8 cellular contexts compared by ENCODE assay signal in the genomic region with DNA sequence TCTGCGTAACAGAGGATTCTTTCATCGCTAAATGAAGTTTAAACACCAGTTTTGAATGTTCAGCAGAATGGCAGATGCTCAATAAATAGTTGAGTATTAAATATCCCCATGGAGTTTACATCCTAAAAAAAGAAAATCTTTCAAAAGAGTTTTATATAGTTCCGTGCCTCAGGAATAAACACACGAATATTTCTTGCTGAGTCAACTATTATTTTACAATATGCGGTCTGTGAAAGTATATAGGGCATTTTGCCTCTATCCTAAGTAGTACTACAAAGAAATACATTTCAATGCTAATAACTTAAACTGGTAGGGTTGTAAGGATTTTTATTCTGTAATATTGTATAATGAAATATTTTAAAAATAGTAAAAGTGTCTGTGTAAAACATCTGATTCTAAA. TPM values are rescaled to one million over a fixed set of nuclear protein-coding genes. Genes with fewer than 3 reads are reported as not detected.
DNase-seq lines count a peak whose midpoint lies in the region; ATAC-seq and TF ChIP-seq lines count a peak whose summit lies in the region.

No MANE protein-coding gene starts in this region.

- peak overlapping the region; percentile 96 for H3K4me3 Mint-ChIP-seq in central memory CD8-positive, alpha-beta T cell
- peak overlapping the region in 7 of 8 donors; percentile 95 to 99 (median 98) for H3K4me3 Mint-ChIP-seq in naive B cell

- H3K4me3 ChIP-seq in AG04449 (ENCODE audit: low read depth, low read length), result peak overlapping the region; percentile 77

- H3K9me3 Mint-ChIP-seq in central memory CD8-positive, alpha-beta T cell, result no peaks in the 10 kb centered on the region
- no peaks in the 10 kb centered on the region for H3K9me3 Mint-ChIP-seq in naive B cell

- peaks cover 7% of the 10 kb centered on the region for H3K36me3 Mint-ChIP-seq in central memory CD8-positive, alpha-beta T cell (ENCODE audit: insufficient read depth)
- H3K36me3 Mint-ChIP-seq in naive B cell, result no peaks in the 10 kb centered on the region

- in situ Hi-C loops in KBM-7 (cut with MboI; ENCODE audit: low pct_unique_long_range_greater_than_20kb, low sequenced_read_pairs), result no loop called here

- CTCF ChIA-PET in AG04449 (lab: Yijun Ruan, JAX), result interaction anchor here (1.2 kb wide), 1 partner anchor 9 kb away, joined by 6 read pairs; no protein-coding TSS in a partner anchor

- POLR2A ChIA-PET in AG04449 (lab: Yijun Ruan, JAX), result no interaction called here

- peaks cover 42% of the 10 kb centered on the region for H3K4me1 Mint-ChIP-seq in central memory CD8-positive, alpha-beta T cell
- peaks cover 23 to 44% (median 25%) of the 10 kb centered on the region in 3 donors for H3K4me1 Mint-ChIP-seq in naive B cell

- DNase-seq in AG04449 (ENCODE audit: low read depth, low spot score), result no peak
- DNase-seq in KBM-7, result peak; percentile 11
- DNase-seq in central memory CD8-positive, alpha-beta T cell (ENCODE audit: low spot score in 2 of 2), result no peak
- DNase-seq in naive B cell, result no peak
- no peak for DNase-seq in NCI-H187 (lab: John Stamatoyannopoulos, UW)
- no peak for DNase-seq in 8988T

- no peak for TF ChIP-seq CTCF in AG04449 (IDR thresholded peaks at IDR 0.05; ENCODE audit: insufficient read depth, low read length, missing control alignments)

- H3K27me3 Mint-ChIP-seq in central memory CD8-positive, alpha-beta T cell, result no peaks in the 10 kb centered on the region
- H3K27me3 Mint-ChIP-seq in naive B cell, result no peaks in the 10 kb centered on the region

- no peak for ATAC-seq in central memory CD8-positive, alpha-beta T cell (replicated peaks; ENCODE audit: extremely low read depth, poor library complexity, severe bottlenecking)
- ATAC-seq in naive B cell (ENCODE audit: low read depth in 2 of 2) (no peak), GM21528 (IDR thresholded peaks at IDR 0.05; ENCODE audit: low FRiP score, unreplicated experiment) (no peak), GM21367 (IDR thresholded peaks at IDR 0.05; ENCODE audit: unreplicated experiment) (no peak)

- peak overlapping the region; percentile 99 for H3K27ac Mint-ChIP-seq in central memory CD8-positive, alpha-beta T cell (ENCODE audit: low read depth)
- H3K27ac Mint-ChIP-seq in naive B cell, result peak overlapping the region in 4 of 6 donors; percentile 49 to 99 (median 98)

RNA-seq across cellular contexts. Expression of a gene that starts 1.3 kb away (rescaled TPM):
- 10 to 100 TPM; 23.7 to 41.7 (median 37.1) TPM for polyA plus RNA-seq in naive B cell (ENCODE audit: low read depth in 6 of 6)

RNA-seq across cellular contexts. Expression of a gene that starts 1.5 kb away (rescaled TPM):
- 10 to 100 TPM in 4 of 6 donors, 1 to 10 TPM in 1, under 1 TPM in 1; 0.50 to 16.7 (median 10.9) TPM for polyA plus RNA-seq in naive B cell (ENCODE audit: low read depth in 6 of 6)

RNA-seq across cellular contexts. Expression of a gene that starts 56.4 kb away (rescaled TPM):
- 1 to 10 TPM in 1 of 6 donors, under 1 TPM in 4, not detected in 1; 0.05 to 1.6 (median 0.29) TPM for polyA plus RNA-seq in naive B cell (ENCODE audit: low read depth in 6 of 6)
